ENCODE assay signal across 9 cellular contexts in genomic region chr3:127456471-127457093, GRCh38.
DNase-seq lines count a peak whose midpoint lies in the region; ATAC-seq and TF ChIP-seq lines count a peak whose summit lies in the region.
"Had no signal": no experiment of that assay in that cellular context is flagged by ENCODE, and none has a peak within 500 bp of the region (broad histone marks: within the 10 kb centered on the region; RNA-seq: fewer than 3 reads in every experiment).

No MANE protein-coding gene starts in this region.

- H3K27ac ChIP-seq in heart left ventricle (no peak overlapping the region), upper lobe of left lung (peak overlapping the region; percentile 22 to 65 (median 54))

- H3K36me3 ChIP-seq in heart left ventricle (no peaks in the 10 kb centered on the region), adipocyte (ENCODE audit: control insufficient read depth, insufficient read depth, low read length, severe bottlenecking) (no peaks in the 10 kb centered on the region), upper lobe of left lung (no peaks in the 10 kb centered on the region)

- TF ChIP-seq POLR2A in heart left ventricle (IDR thresholded peaks at IDR 0.05) (no peak), upper lobe of left lung (IDR thresholded peaks at IDR 0.05) (no peak), GM18505 (IDR thresholded peaks at IDR 0.05; ENCODE audit: borderline replicate concordance, extremely low read depth, insufficient read depth, insufficient read length) (no peak)

- peaks cover 10 to 68% (median 54%) of the 10 kb centered on the region in 9 donors for H3K27me3 ChIP-seq in heart left ventricle
- peaks cover 62% of the 10 kb centered on the region for H3K27me3 ChIP-seq in adipocyte (replicated peaks; ENCODE audit: control insufficient read depth, insufficient read depth, low read length)
- peaks cover 0 to 16% (median 5%) of the 10 kb centered on the region in 4 donors for H3K27me3 ChIP-seq in upper lobe of left lung

- TF ChIP-seq CTCF in heart left ventricle (IDR thresholded peaks at IDR 0.05) (no peak), upper lobe of left lung (IDR thresholded peaks at IDR 0.05) (no peak)

- H3K9me3 ChIP-seq in heart left ventricle = no peaks in the 10 kb centered on the region
- no peaks in the 10 kb centered on the region for H3K9me3 ChIP-seq in adipocyte (ENCODE audit: control insufficient read depth, low read length)
- H3K9me3 ChIP-seq in upper lobe of left lung = no peaks in the 10 kb centered on the region

- intact Hi-C loops in heart left ventricle (cut with DNase I) (loop anchor here (5.0 to 10.0 kb wide), 8 partner anchors 272 to 934 kb away; partner anchors contain the start of genes CHST13 (in 7 of the 10) and PLXNA1 (in 3 of the 10)), Right ventricle myocardium superior (cut with DNase I) (no loop called here)

- 3 to 4% (median 4%) methylated on average over 22 to 24 of the region's 24 CpGs for WGBS in heart left ventricle, 4 donors
- 3 to 6% methylated on average over 9 to 23 of the region's 24 CpGs for WGBS in upper lobe of left lung, 2 donors

- H3K9ac ChIP-seq in adipocyte (ENCODE audit: low read length) = no peak overlapping the region

- H3K4me3 ChIP-seq in heart left ventricle = peak overlapping the region in 1 of 12 donors; percentile 12
- H3K4me3 ChIP-seq in adipocyte (ENCODE audit: low read length) = peak overlapping the region; percentile 15
- H3K4me3 ChIP-seq in upper lobe of left lung = peak overlapping the region in 3 of 4 donors; percentile 13 to 27 (median 23)

- H3K4me1 ChIP-seq in heart left ventricle (peaks cover 0 to 24% (median 17%) of the 10 kb centered on the region in 12 donors), adipocyte (ENCODE audit: control insufficient read depth, insufficient read depth, low read length) (peaks cover 13% of the 10 kb centered on the region), upper lobe of left lung (peaks cover 20 to 35% (median 25%) of the 10 kb centered on the region in 4 donors)

- TF ChIP-seq EP300 in upper lobe of left lung (IDR thresholded peaks at IDR 0.05) = no peak

- DNase-seq in heart left ventricle = peak in 1 of 5 donors; percentile 47
- no peak for DNase-seq in Right ventricle myocardium superior
- DNase-seq in adipocyte (ENCODE audit: low read depth) = peak; percentile 31
- DNase-seq in islet precursor cell = peak; percentile 88
- DNase-seq in upper lobe of left lung = peak; percentile 35 to 66
- no peak for DNase-seq in activated CD8-positive, alpha-beta memory T cell treated with anti-CD3 and anti-CD28 coated beads, Interleukin-2, amount 50 U/mL, for 4 hours
- DNase-seq: GDM1 had no signal

- ATAC-seq in heart left ventricle (peak in 3 of 4 donors; percentile 6 to 70 (median 41)), Right ventricle myocardium superior (ENCODE audit: poor library complexity) (no peak), upper lobe of left lung (ENCODE audit: low FRiP score in 2 of 2) (peak; percentile 16 to 52), HG03469 (IDR thresholded peaks at IDR 0.05; ENCODE audit: unreplicated experiment) (no peak), GM18505 (IDR thresholded peaks at IDR 0.05; ENCODE audit: unreplicated experiment) (no peak)

Comparison
In these comparisons a context has a peak if more than half of its experiments do, and no peak if none do; other contexts are left out.
1. ATAC-seq: peak in heart left ventricle (3 of 4) and upper lobe of left lung (2 of 2); none in Right ventricle myocardium superior (single experiment), HG03469 (single experiment) and GM18505 (single experiment).
2. DNase-seq: peak in adipocyte (single experiment), islet precursor cell (single experiment) and upper lobe of left lung (2 of 2); none in Right ventricle myocardium superior (single experiment) and activated CD8-positive, alpha-beta memory T cell treated with anti-CD3 and anti-CD28 coated beads, Interleukin-2, amount 50 U/mL, for 4 hours (single experiment).
3. H3K27ac ChIP-seq: peak in upper lobe of left lung (4 of 4); none in heart left ventricle (0 of 12).